Comparison of ENCODE assay signal across 19 cellular contexts in the genomic region with DNA sequence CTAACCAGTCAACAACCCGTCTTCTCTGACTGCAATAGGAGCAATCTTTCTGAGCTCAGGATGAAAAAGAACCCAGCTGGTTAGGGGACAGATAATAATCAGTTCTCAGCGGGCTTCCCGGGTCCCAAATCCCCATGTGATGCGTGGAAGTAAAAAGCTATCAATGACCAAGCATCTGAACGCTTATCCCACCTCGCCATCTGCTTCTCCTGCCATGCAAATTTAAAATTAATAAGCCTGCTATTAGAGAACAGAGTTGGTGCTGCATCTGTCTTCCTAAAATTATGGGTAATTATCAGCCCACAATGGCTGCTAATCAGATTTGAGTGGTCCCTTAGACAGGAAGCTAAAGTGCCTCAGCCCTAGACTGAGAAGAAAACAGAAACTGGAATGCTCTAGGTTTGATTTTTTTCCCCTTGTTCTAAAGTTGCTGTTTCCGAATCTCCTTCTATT. TPM values are rescaled to one million over a fixed set of nuclear protein-coding genes. Genes with fewer than 3 reads are reported as not detected.
DNase-seq lines count a peak whose midpoint lies in the region; ATAC-seq, FAIRE-seq and TF ChIP-seq lines count a peak whose summit lies in the region.
"Had no signal": no experiment of that assay in that cellular context is flagged by ENCODE, and none has a peak within 500 bp of the region (broad histone marks: within the 10 kb centered on the region; RNA-seq: fewer than 3 reads in every experiment).

No MANE protein-coding gene starts in this region.

- H3K36me3 Mint-ChIP-seq in activated naive CD8-positive, alpha-beta T cell treated with anti-CD3 and anti-CD28 coated beads, Interleukin-2, amount 10 ng/mL, durations not matched to agents 7 days and 5 days = peaks cover 3% of the 10 kb centered on the region
- no peaks in the 10 kb centered on the region for H3K36me3 Mint-ChIP-seq in activated naive CD8-positive, alpha-beta T cell treated with anti-CD3 and anti-CD28 coated beads, Interleukin-2, amount 50 U/mL, for 24 hours (ENCODE audit: low read depth)
- peaks cover under 1% of the 10 kb centered on the region for H3K36me3 Mint-ChIP-seq in type B pancreatic cell
- peaks cover 3% of the 10 kb centered on the region for H3K36me3 Mint-ChIP-seq in activated T-helper 2 cell treated with anti-CD3 and anti-CD28 coated beads, Interferon-gamma antibody, Interleukin-2, Interleukin-4, amounts not matched to agents 10 μg/mL and 5 μg/mL and 100 μg/mL, durations not matched to agents 14 hours and 24 hours and 36 hours (ENCODE audit: low read depth)
- H3K36me3 Mint-ChIP-seq: natural killer cell had no signal

- ATAC-seq in activated naive CD8-positive, alpha-beta T cell treated with anti-CD3 and anti-CD28 coated beads, Interleukin-2, amount 10 ng/mL, durations not matched to agents 7 days and 5 days (ENCODE audit: low read depth) = no peak
- no peak for ATAC-seq in activated naive CD8-positive, alpha-beta T cell treated with anti-CD3 and anti-CD28 coated beads, Interleukin-2, amount 50 U/mL, for 24 hours
- ATAC-seq in HG03469 (IDR thresholded peaks at IDR 0.05; ENCODE audit: unreplicated experiment) = no peak
- ATAC-seq: HCT116, natural killer cell had no signal

- no peak for TF ChIP-seq CTCF in type B pancreatic cell (conservative IDR thresholded peaks at IDR 0.05)

- peak overlapping the region; percentile 17 for H3K27ac Mint-ChIP-seq in activated naive CD8-positive, alpha-beta T cell treated with anti-CD3 and anti-CD28 coated beads, Interleukin-2, amount 10 ng/mL, durations not matched to agents 7 days and 5 days
- H3K27ac Mint-ChIP-seq in activated naive CD8-positive, alpha-beta T cell treated with anti-CD3 and anti-CD28 coated beads, Interleukin-2, amount 50 U/mL, for 24 hours = no peak overlapping the region
- H3K27ac Mint-ChIP-seq in type B pancreatic cell = no peak overlapping the region
- H3K27ac Mint-ChIP-seq in activated T-helper 2 cell treated with anti-CD3 and anti-CD28 coated beads, Interferon-gamma antibody, Interleukin-2, Interleukin-4, amounts not matched to agents 10 μg/mL and 5 μg/mL and 100 μg/mL, durations not matched to agents 14 hours and 24 hours and 36 hours = no peak overlapping the region
- H3K27ac Mint-ChIP-seq: T-helper 2 cell treated with Interferon-gamma antibody and Interleukin-4, amounts not matched to agents 5 μg/mL and 100 μg/mL, for 36 hours had no signal

- peaks cover 13% of the 10 kb centered on the region for H3K4me1 Mint-ChIP-seq in activated naive CD8-positive, alpha-beta T cell treated with anti-CD3 and anti-CD28 coated beads, Interleukin-2, amount 10 ng/mL, durations not matched to agents 7 days and 5 days
- peaks cover 23% of the 10 kb centered on the region for H3K4me1 Mint-ChIP-seq in activated naive CD8-positive, alpha-beta T cell treated with anti-CD3 and anti-CD28 coated beads, Interleukin-2, amount 50 U/mL, for 24 hours
- H3K4me1 Mint-ChIP-seq in type B pancreatic cell (ENCODE audit: unreplicated experiment) = peaks cover 73% of the 10 kb centered on the region
- H3K4me1 Mint-ChIP-seq in activated T-helper 2 cell treated with anti-CD3 and anti-CD28 coated beads, Interferon-gamma antibody, Interleukin-2, Interleukin-4, amounts not matched to agents 10 μg/mL and 5 μg/mL and 100 μg/mL, durations not matched to agents 14 hours and 24 hours and 36 hours (ENCODE audit: low read depth) = peaks cover 18% of the 10 kb centered on the region

- peaks cover 4% of the 10 kb centered on the region for H3K27me3 Mint-ChIP-seq in activated naive CD8-positive, alpha-beta T cell treated with anti-CD3 and anti-CD28 coated beads, Interleukin-2, amount 10 ng/mL, durations not matched to agents 7 days and 5 days
- H3K27me3 Mint-ChIP-seq in activated naive CD8-positive, alpha-beta T cell treated with anti-CD3 and anti-CD28 coated beads, Interleukin-2, amount 50 U/mL, for 24 hours = peaks cover 3% of the 10 kb centered on the region
- H3K27me3 Mint-ChIP-seq in type B pancreatic cell = no peaks in the 10 kb centered on the region
- no peaks in the 10 kb centered on the region for H3K27me3 Mint-ChIP-seq in activated T-helper 2 cell treated with anti-CD3 and anti-CD28 coated beads, Interferon-gamma antibody, Interleukin-2, Interleukin-4, amounts not matched to agents 10 μg/mL and 5 μg/mL and 100 μg/mL, durations not matched to agents 14 hours and 24 hours and 36 hours (ENCODE audit: low read depth)

- intact Hi-C loops in activated T-helper 2 cell treated with anti-CD3 and anti-CD28 coated beads, Interferon-gamma antibody, Interleukin-2, Interleukin-4, amounts not matched to agents 10 μg/mL and 5 μg/mL and 100 μg/mL, durations not matched to agents 14 hours and 24 hours and 36 hours (cut with micrococcal nuclease) = no loop called here

- H3K9me3 Mint-ChIP-seq in activated naive CD8-positive, alpha-beta T cell treated with anti-CD3 and anti-CD28 coated beads, Interleukin-2, amount 10 ng/mL, durations not matched to agents 7 days and 5 days = peaks cover 2% of the 10 kb centered on the region
- H3K9me3 Mint-ChIP-seq in activated naive CD8-positive, alpha-beta T cell treated with anti-CD3 and anti-CD28 coated beads, Interleukin-2, amount 50 U/mL, for 24 hours = no peaks in the 10 kb centered on the region
- no peaks in the 10 kb centered on the region for H3K9me3 Mint-ChIP-seq in type B pancreatic cell
- no peaks in the 10 kb centered on the region for H3K9me3 Mint-ChIP-seq in activated T-helper 2 cell treated with anti-CD3 and anti-CD28 coated beads, Interferon-gamma antibody, Interleukin-2, Interleukin-4, amounts not matched to agents 10 μg/mL and 5 μg/mL and 100 μg/mL, durations not matched to agents 14 hours and 24 hours and 36 hours
- H3K9me3 Mint-ChIP-seq: natural killer cell; T-helper 2 cell treated with Interferon-gamma antibody and Interleukin-4, amounts not matched to agents 5 μg/mL and 100 μg/mL, for 36 hours had no signal

- no peak for DNase-seq in activated naive CD8-positive, alpha-beta T cell treated with anti-CD3 and anti-CD28 coated beads, Interleukin-2, amount 10 ng/mL, durations not matched to agents 7 days and 5 days
- DNase-seq in activated naive CD8-positive, alpha-beta T cell treated with anti-CD3 and anti-CD28 coated beads, Interleukin-2, amount 50 U/mL, for 24 hours = no peak
- peak; percentile 67 for DNase-seq in SK-N-DZ (ENCODE audit: low spot score)
- DNase-seq in islet precursor cell = peak; percentile 32
- DNase-seq in type B pancreatic cell (ENCODE audit: extremely low spot score, unreplicated experiment) = no peak
- DNase-seq in activated T-helper 2 cell treated with anti-CD3 and anti-CD28 coated beads, Interferon-gamma antibody, Interleukin-2, Interleukin-4, amounts not matched to agents 10 μg/mL and 5 μg/mL and 100 μg/mL, durations not matched to agents 14 hours and 24 hours and 36 hours (ENCODE audit: low spot score) = no peak
- DNase-seq in urothelium cell line (ENCODE audit: low spot score) = no peak
- DNase-seq: activated effector memory CD4-positive, alpha-beta T cell treated with anti-CD3 and anti-CD28 coated beads, Interleukin-2, amount 50 U/mL, for 16 hours; Calu3; head of caudate nucleus; natural killer cell; small intestine; testis had no signal

- no peak for FAIRE-seq in urothelium cell line (lab: Jason Lieb, UNC)
- FAIRE-seq: A204.1, endometrium, RCC 7860, small intestine had no signal

- no peak overlapping the region for H3K4me3 Mint-ChIP-seq in activated naive CD8-positive, alpha-beta T cell treated with anti-CD3 and anti-CD28 coated beads, Interleukin-2, amount 10 ng/mL, durations not matched to agents 7 days and 5 days
- no peak overlapping the region for H3K4me3 Mint-ChIP-seq in activated naive CD8-positive, alpha-beta T cell treated with anti-CD3 and anti-CD28 coated beads, Interleukin-2, amount 50 U/mL, for 24 hours
- H3K4me3 Mint-ChIP-seq in type B pancreatic cell = peak overlapping the region; percentile 6
- no peak overlapping the region for H3K4me3 Mint-ChIP-seq in activated T-helper 2 cell treated with anti-CD3 and anti-CD28 coated beads, Interferon-gamma antibody, Interleukin-2, Interleukin-4, amounts not matched to agents 10 μg/mL and 5 μg/mL and 100 μg/mL, durations not matched to agents 14 hours and 24 hours and 36 hours (ENCODE audit: low read depth)
- H3K4me3 Mint-ChIP-seq: natural killer cell; T-helper 2 cell treated with Interferon-gamma antibody and Interleukin-4, amounts not matched to agents 5 μg/mL and 100 μg/mL, for 36 hours had no signal

- POLR2A ChIA-PET in activated naive CD8-positive, alpha-beta T cell treated with anti-CD3 and anti-CD28 coated beads, Interleukin-2, amount 10 ng/mL, durations not matched to agents 7 days and 5 days (lab: Charles Lee) = no interaction called here

RNA-seq across cellular contexts. Expression of a gene that starts 37.5 kb away (rescaled TPM):
- 10 to 100 TPM in 1 of 2 experiments, 1 to 10 TPM in 1; 9.9 to 12.2 TPM for total RNA-seq in activated naive CD8-positive, alpha-beta T cell treated with anti-CD3 and anti-CD28 coated beads, Interleukin-2, amount 10 ng/mL, durations not matched to agents 7 days and 5 days
- 20.4 and 24.0 TPM in 2 replicates for polyA plus RNA-seq in SK-N-DZ (2014; cell fraction: cytosol; rRNA removed)
- polyA plus RNA-seq in SK-N-DZ (2014; cell fraction: nucleus; rRNA removed) = 17.3 and 27.1 TPM in 2 replicates
- 36.6 and 37.2 TPM in 2 replicates for total RNA-seq in type B pancreatic cell (ENCODE audit: low replicate concordance)
- 53.7 and 57.6 TPM in 2 replicates for total RNA-seq in activated T-helper 2 cell treated with anti-CD3 and anti-CD28 coated beads, Interferon-gamma antibody, Interleukin-2, Interleukin-4, amounts not matched to agents 10 μg/mL and 5 μg/mL and 100 μg/mL, durations not matched to agents 14 hours and 24 hours and 36 hours

Comparison
In these comparisons a context has a peak if more than half of its experiments do, and no peak if none do; other contexts are left out.
1. DNase-seq: peak in SK-N-DZ (single experiment) and islet precursor cell (single experiment); none in activated naive CD8-positive, alpha-beta T cell treated with anti-CD3 and anti-CD28 coated beads, Interleukin-2, amount 10 ng/mL, durations not matched to agents 7 days and 5 days (single experiment), activated naive CD8-positive, alpha-beta T cell treated with anti-CD3 and anti-CD28 coated beads, Interleukin-2, amount 50 U/mL, for 24 hours (single experiment), type B pancreatic cell (single experiment), activated T-helper 2 cell treated with anti-CD3 and anti-CD28 coated beads, Interferon-gamma antibody, Interleukin-2, Interleukin-4, amounts not matched to agents 10 μg/mL and 5 μg/mL and 100 μg/mL, durations not matched to agents 14 hours and 24 hours and 36 hours (single experiment) and urothelium cell line (single experiment).